In the genomic region with DNA sequence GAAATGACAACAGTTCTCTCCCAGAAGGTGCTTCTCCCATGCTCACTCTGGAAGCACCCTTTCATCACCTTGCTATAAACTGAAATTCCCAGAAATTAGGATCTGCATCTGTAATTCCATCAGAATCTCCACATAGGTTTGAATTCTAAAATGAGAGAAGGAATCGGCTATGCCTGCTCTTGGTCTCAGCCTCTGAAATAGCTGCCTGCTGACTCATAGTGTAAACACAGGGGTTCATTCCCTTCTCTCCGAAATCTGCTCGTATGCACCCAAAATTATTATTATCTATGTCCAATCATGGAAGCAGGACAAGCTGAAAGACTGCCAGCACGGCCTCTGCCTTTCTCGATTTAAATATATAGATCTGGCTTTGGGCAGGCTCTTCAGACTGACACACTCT, we compare ENCODE assay signal across 2 cellular contexts.
TF ChIP-seq lines count a peak whose summit lies in the region.

No MANE protein-coding gene starts in this region.

TF ChIP-seq in SK-N-SH treated with all-trans-retinoic acid at 6 μM for 48 hours, 23 proteins besides CTCF, POLR2A, EP300 and RAD21 (continued from another document):
- TF ChIP-seq, protein P1, sequence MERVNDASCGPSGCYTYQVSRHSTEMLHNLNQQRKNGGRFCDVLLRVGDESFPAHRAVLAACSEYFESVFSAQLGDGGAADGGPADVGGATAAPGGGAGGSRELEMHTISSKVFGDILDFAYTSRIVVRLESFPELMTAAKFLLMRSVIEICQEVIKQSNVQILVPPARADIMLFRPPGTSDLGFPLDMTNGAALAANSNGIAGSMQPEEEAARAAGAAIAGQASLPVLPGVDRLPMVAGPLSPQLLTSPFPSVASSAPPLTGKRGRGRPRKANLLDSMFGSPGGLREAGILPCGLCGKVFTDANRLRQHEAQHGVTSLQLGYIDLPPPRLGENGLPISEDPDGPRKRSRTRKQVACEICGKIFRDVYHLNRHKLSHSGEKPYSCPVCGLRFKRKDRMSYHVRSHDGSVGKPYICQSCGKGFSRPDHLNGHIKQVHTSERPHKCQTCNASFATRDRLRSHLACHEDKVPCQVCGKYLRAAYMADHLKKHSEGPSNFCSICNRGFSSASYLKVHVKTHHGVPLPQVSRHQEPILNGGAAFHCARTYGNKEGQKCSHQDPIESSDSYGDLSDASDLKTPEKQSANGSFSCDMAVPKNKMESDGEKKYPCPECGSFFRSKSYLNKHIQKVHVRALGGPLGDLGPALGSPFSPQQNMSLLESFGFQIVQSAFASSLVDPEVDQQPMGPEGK (CRISPR knock-in tag; IDR thresholded peaks at IDR 0.05; ENCODE audit: borderline replicate concordance) = no peak
- TF ChIP-seq, protein P2, sequence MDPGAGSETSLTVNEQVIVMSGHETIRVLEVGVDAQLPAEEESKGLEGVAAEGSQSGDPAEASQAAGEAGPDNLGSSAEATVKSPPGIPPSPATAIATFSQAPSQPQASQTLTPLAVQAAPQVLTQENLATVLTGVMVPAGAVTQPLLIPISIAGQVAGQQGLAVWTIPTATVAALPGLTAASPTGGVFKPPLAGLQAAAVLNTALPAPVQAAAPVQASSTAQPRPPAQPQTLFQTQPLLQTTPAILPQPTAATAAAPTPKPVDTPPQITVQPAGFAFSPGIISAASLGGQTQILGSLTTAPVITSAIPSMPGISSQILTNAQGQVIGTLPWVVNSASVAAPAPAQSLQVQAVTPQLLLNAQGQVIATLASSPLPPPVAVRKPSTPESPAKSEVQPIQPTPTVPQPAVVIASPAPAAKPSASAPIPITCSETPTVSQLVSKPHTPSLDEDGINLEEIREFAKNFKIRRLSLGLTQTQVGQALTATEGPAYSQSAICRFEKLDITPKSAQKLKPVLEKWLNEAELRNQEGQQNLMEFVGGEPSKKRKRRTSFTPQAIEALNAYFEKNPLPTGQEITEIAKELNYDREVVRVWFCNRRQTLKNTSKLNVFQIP (CRISPR knock-in tag; IDR thresholded peaks at IDR 0.05; ENCODE audit: borderline replicate concordance, low read depth) = no peak

TF ChIP-seq in SK-N-SH, 30 proteins besides CTCF, POLR2A, EP300 and RAD21 (continued from another document):
- TF ChIP-seq USF1 (IDR thresholded peaks at IDR 0.05; ENCODE audit: borderline replicate concordance, low read depth) = no peak
- TF ChIP-seq, protein P3, sequence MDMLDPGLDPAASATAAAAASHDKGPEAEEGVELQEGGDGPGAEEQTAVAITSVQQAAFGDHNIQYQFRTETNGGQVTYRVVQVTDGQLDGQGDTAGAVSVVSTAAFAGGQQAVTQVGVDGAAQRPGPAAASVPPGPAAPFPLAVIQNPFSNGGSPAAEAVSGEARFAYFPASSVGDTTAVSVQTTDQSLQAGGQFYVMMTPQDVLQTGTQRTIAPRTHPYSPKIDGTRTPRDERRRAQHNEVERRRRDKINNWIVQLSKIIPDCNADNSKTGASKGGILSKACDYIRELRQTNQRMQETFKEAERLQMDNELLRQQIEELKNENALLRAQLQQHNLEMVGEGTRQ (IDR thresholded peaks at IDR 0.05; ENCODE audit: borderline replicate concordance, low read depth, low read length) = no peak
- no peak for TF ChIP-seq GATA2 (CRISPR knock-in tag; IDR thresholded peaks at IDR 0.05)
- TF ChIP-seq POLR2AphosphoS5 (IDR thresholded peaks at IDR 0.05; ENCODE audit: low read depth, low read length) = no peak
- no peak for TF ChIP-seq YY1 (IDR thresholded peaks at IDR 0.05; ENCODE audit: low read depth)
- TF ChIP-seq, protein P4, sequence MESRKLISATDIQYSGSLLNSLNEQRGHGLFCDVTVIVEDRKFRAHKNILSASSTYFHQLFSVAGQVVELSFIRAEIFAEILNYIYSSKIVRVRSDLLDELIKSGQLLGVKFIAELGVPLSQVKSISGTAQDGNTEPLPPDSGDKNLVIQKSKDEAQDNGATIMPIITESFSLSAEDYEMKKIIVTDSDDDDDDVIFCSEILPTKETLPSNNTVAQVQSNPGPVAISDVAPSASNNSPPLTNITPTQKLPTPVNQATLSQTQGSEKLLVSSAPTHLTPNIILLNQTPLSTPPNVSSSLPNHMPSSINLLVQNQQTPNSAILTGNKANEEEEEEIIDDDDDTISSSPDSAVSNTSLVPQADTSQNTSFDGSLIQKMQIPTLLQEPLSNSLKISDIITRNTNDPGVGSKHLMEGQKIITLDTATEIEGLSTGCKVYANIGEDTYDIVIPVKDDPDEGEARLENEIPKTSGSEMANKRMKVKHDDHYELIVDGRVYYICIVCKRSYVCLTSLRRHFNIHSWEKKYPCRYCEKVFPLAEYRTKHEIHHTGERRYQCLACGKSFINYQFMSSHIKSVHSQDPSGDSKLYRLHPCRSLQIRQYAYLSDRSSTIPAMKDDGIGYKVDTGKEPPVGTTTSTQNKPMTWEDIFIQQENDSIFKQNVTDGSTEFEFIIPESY (IDR thresholded peaks at IDR 0.05; ENCODE audit: borderline replicate concordance, low read depth) = no peak
- no peak for TF ChIP-seq FOSL2 (IDR thresholded peaks at IDR 0.05; ENCODE audit: borderline replicate concordance, low read depth)
- TF ChIP-seq, protein P5, sequence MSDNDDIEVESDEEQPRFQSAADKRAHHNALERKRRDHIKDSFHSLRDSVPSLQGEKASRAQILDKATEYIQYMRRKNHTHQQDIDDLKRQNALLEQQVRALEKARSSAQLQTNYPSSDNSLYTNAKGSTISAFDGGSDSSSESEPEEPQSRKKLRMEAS (IDR thresholded peaks at IDR 0.05; ENCODE audit: low read depth) = no peak
- TF ChIP-seq, protein P6, sequence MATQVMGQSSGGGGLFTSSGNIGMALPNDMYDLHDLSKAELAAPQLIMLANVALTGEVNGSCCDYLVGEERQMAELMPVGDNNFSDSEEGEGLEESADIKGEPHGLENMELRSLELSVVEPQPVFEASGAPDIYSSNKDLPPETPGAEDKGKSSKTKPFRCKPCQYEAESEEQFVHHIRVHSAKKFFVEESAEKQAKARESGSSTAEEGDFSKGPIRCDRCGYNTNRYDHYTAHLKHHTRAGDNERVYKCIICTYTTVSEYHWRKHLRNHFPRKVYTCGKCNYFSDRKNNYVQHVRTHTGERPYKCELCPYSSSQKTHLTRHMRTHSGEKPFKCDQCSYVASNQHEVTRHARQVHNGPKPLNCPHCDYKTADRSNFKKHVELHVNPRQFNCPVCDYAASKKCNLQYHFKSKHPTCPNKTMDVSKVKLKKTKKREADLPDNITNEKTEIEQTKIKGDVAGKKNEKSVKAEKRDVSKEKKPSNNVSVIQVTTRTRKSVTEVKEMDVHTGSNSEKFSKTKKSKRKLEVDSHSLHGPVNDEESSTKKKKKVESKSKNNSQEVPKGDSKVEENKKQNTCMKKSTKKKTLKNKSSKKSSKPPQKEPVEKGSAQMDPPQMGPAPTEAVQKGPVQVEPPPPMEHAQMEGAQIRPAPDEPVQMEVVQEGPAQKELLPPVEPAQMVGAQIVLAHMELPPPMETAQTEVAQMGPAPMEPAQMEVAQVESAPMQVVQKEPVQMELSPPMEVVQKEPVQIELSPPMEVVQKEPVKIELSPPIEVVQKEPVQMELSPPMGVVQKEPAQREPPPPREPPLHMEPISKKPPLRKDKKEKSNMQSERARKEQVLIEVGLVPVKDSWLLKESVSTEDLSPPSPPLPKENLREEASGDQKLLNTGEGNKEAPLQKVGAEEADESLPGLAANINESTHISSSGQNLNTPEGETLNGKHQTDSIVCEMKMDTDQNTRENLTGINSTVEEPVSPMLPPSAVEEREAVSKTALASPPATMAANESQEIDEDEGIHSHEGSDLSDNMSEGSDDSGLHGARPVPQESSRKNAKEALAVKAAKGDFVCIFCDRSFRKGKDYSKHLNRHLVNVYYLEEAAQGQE (IDR thresholded peaks at IDR 0.05; ENCODE audit: low read depth, low read length) = no peak
